ENCODE assay signal across 8 cellular contexts in the genomic region with DNA sequence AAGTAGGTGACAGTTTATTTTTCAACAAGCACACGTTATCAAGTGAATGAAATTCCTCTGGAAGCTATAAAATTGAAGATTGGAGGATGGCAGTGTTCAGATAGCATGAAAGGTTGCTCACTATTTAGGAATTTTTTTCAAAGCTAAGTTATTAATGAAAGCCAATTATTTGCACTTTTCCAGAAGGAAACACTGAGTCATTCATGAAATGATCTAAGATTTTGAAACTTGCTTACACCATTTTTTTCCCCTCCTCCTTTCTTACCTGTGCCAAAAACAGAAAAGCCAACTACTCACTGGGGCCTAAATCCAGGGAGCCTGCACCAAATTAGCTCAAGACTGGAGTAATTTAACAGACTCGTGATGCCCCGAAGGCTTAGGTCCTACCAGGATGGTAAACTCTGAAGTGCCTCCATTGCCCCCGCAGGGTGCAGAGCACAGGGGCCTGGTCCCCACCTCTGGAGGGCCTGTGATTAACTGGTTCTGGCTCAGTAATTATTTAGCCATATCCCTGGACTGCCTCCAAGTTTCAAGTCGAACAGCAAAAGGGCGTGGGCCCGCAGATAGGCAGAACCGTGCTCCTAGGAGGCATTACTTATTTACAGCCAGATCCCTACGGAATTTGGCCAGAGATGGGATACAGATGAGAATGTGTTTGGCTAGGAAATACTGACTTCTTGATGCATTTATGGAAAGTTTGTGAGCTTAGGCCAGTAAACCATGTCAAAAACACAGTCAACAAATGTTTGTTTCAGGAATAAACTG. TPM values are rescaled to one million over a fixed set of nuclear protein-coding genes. Genes with fewer than 3 reads are reported as not detected.
DNase-seq lines count a peak whose midpoint lies in the region; TF ChIP-seq lines count a peak whose summit lies in the region.

No MANE protein-coding gene starts in this region.

- peaks cover 39% of the 10 kb centered on the region for H3K4me1 Mint-ChIP-seq in activated CD4-positive, alpha-beta memory T cell treated with anti-CD3 and anti-CD28 coated beads, Interleukin-2, amount 10 ng/mL, durations not matched to agents 7 days and 5 days

- no peaks in the 10 kb centered on the region for H3K9me3 Mint-ChIP-seq in activated CD4-positive, alpha-beta memory T cell treated with anti-CD3 and anti-CD28 coated beads, Interleukin-2, amount 10 ng/mL, durations not matched to agents 7 days and 5 days

- TF ChIP-seq CTCF in foreskin fibroblast (IDR thresholded peaks at IDR 0.05; ENCODE audit: low read depth, low read length) (no peak), GM13977 (IDR thresholded peaks at IDR 0.05; ENCODE audit: extremely low read depth, insufficient read depth, missing control alignments) (no peak)

- no peaks in the 10 kb centered on the region for H3K36me3 Mint-ChIP-seq in activated CD4-positive, alpha-beta memory T cell treated with anti-CD3 and anti-CD28 coated beads, Interleukin-2, amount 10 ng/mL, durations not matched to agents 7 days and 5 days (ENCODE audit: low read depth)

- H3K27ac Mint-ChIP-seq in activated CD4-positive, alpha-beta memory T cell treated with anti-CD3 and anti-CD28 coated beads, Interleukin-2, amount 10 ng/mL, durations not matched to agents 7 days and 5 days: peak overlapping the region; percentile 96

- in situ Hi-C loops in GM13977 (cut with MboI; ENCODE audit: low pct_unique_long_range_greater_than_20kb, low sequenced_read_pairs, unreplicated experiment): no loop called here

- CTCF ChIA-PET in activated CD4-positive, alpha-beta memory T cell treated with anti-CD3 and anti-CD28 coated beads, Interleukin-2, amount 10 ng/mL, durations not matched to agents 7 days and 5 days (lab: Charles Lee): interaction anchor here (0.9 to 5.0 kb wide), 9 partner anchors 8 to 257 kb away, joined by 3 to 26 read pairs (median 4); no protein-coding TSS in a partner anchor

- H3K4me3 Mint-ChIP-seq in activated CD4-positive, alpha-beta memory T cell treated with anti-CD3 and anti-CD28 coated beads, Interleukin-2, amount 10 ng/mL, durations not matched to agents 7 days and 5 days: peak overlapping the region; percentile 27

- no peaks in the 10 kb centered on the region for H3K27me3 Mint-ChIP-seq in activated CD4-positive, alpha-beta memory T cell treated with anti-CD3 and anti-CD28 coated beads, Interleukin-2, amount 10 ng/mL, durations not matched to agents 7 days and 5 days

- no peak overlapping the region for H3K4me3 ChIP-seq in foreskin fibroblast (ENCODE audit: low read depth in 1 of 2, low read length in 2 of 2)

- POLR2A ChIA-PET in activated CD4-positive, alpha-beta memory T cell treated with anti-CD3 and anti-CD28 coated beads, Interleukin-2, amount 10 ng/mL, durations not matched to agents 7 days and 5 days (lab: Charles Lee): interaction anchor here (0.8 to 6.8 kb wide), 21 partner anchors 10 to 1212 kb away, joined by 3 to 115 read pairs (median 7); a partner anchor contains a TSS

- DNase-seq in ELR (ENCODE audit: low read depth) (peak; percentile 85), LHCN-M2 (ENCODE audit: low read depth) (peak; percentile 62), foreskin fibroblast (peak; percentile 76 to 91), pons (ENCODE audit: low spot score) (peak; percentile 20), activated gamma-delta T cell treated with Interleukin-2 at 50 U/mL for 16 hours (no peak), RKO (ENCODE audit: low spot score) (no peak), GM13977 (ENCODE audit: low spot score) (no peak)
- DNase-seq in activated CD4-positive, alpha-beta memory T cell treated with anti-CD3 and anti-CD28 coated beads, Interleukin-2, amount 10 ng/mL, durations not matched to agents 7 days and 5 days: peak; percentile 28

RNA-seq across cellular contexts. Expression of a gene that starts 28.0 kb away (rescaled TPM):
- total RNA-seq in LHCN-M2 (2014; rRNA removed): 14.2 and 21.0 TPM in 2 replicates
- 10.8 TPM for polyA plus RNA-seq in LHCN-M2 (2012)
- 10 to 100 TPM; 89.5 to 90.4 TPM for total RNA-seq in activated CD4-positive, alpha-beta memory T cell treated with anti-CD3 and anti-CD28 coated beads, Interleukin-2, amount 10 ng/mL, durations not matched to agents 7 days and 5 days

Comparison
In these comparisons a context has a peak if more than half of its experiments do, and no peak if none do; other contexts are left out.
1. DNase-seq: peak in ELR (single experiment), LHCN-M2 (single experiment), activated CD4-positive, alpha-beta memory T cell treated with anti-CD3 and anti-CD28 coated beads, Interleukin-2, amount 10 ng/mL, durations not matched to agents 7 days and 5 days (single experiment), foreskin fibroblast (2 of 2) and pons (single experiment); none in activated gamma-delta T cell treated with Interleukin-2 at 50 U/mL for 16 hours (single experiment), RKO (single experiment) and GM13977 (single experiment).